Comparison of ENCODE assay signal across 1 cellular context in the genomic region with DNA sequence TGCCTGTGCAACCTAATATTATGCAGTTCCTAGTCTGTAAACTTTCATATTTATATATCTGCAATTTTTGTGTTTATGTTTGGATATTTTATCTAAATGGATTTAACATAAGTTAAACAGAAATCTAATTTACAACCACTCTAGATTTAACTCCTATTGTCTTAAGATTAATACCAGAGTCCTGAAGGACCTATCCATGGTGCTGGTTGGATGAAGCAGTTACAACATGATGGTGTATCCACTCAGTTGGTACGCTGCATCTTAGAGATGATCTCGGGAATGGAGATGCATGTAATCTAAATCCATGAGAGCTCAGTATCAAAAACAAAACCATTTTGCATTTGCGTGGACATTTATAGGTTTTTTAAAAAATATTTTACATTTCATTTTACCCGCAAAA.
TF ChIP-seq lines count a peak whose summit lies in the region.

No MANE protein-coding gene starts in this region.

TF ChIP-seq in HEK293, 187 proteins besides CTCF, POLR2A, EP300 and RAD21 (continued from another document):
- peak; percentile 54; the same call in 1 of the 2 replicates for TF ChIP-seq REST (tag by site-specific recombination; IDR thresholded peaks at IDR 0.05)
